ENCODE assay signal across 1 cellular context in genomic region chr2:219570194-219570923, GRCh38.
TF ChIP-seq lines count a peak whose summit lies in the region.

No MANE protein-coding gene starts in this region.

TF ChIP-seq in GM23338, 12 proteins besides CTCF, POLR2A, EP300 and RAD21:
- TF ChIP-seq ZNF462 (CRISPR knock-in tag; IDR thresholded peaks at IDR 0.05) (no peak), CREB1 (CRISPR knock-in tag; IDR thresholded peaks at IDR 0.05; ENCODE audit: low read depth) (no peak), STAT1 (IDR thresholded peaks at IDR 0.05; ENCODE audit: unreplicated experiment) (no peak), ZNF331 (CRISPR knock-in tag; IDR thresholded peaks at IDR 0.05; ENCODE audit: low read depth) (no peak), ETS1 (IDR thresholded peaks at IDR 0.05) (no peak), EZH2 (IDR thresholded peaks at IDR 0.05; ENCODE audit: low read depth, unreplicated experiment) (no peak), JUNB (IDR thresholded peaks at IDR 0.05; ENCODE audit: unreplicated experiment) (no peak), ZNF114 (CRISPR knock-in tag; IDR thresholded peaks at IDR 0.05) (no peak), REST (IDR thresholded peaks at IDR 0.05; ENCODE audit: unreplicated experiment) (no peak), EZH2phosphoT487 (IDR thresholded peaks at IDR 0.05; ENCODE audit: unreplicated experiment) (no peak), NANOG (IDR thresholded peaks at IDR 0.05; ENCODE audit: borderline replicate concordance) (no peak)
